ENCODE assay signal across 27 cellular contexts in the genomic region with DNA sequence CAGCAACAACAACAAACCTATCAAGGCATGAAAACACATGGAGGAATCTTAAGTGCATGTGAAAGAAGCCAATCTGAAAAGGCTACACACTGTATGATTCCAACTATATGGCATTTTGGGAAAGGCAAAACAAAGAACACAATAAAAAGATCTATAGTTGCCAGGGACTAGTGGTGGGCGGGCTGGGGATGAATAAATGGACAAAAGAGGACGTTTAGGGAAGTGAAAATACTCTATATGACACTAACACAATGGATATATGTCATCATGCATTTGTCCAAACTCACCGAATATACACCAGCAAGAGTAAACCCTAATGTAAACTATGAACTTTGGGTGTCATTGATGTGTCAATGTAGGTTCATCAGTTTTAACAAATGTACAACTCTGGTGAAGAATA.
"Had no signal": no experiment of that assay in that cellular context is flagged by ENCODE, and none has a peak within 500 bp of the region (broad histone marks: within the 10 kb centered on the region; RNA-seq: fewer than 3 reads in every experiment).

No MANE protein-coding gene starts in this region.

- H3K4me3 ChIP-seq: gastroesophageal sphincter, heart left ventricle, hepatocyte, lung, mucosa of descending colon, pancreas, right lobe of liver, suprapubic skin, transverse colon, upper lobe of right lung, vagina had no signal

- H3K27me3 ChIP-seq: foreskin keratinocyte, gastroesophageal sphincter, heart left ventricle, hepatocyte, neutrophil, pancreas, right lobe of liver, suprapubic skin, transverse colon, upper lobe of right lung, vagina had no signal

- H3K36me3 ChIP-seq: gastroesophageal sphincter, heart left ventricle, neutrophil, pancreas, right lobe of liver, suprapubic skin, transverse colon, upper lobe of right lung, vagina had no signal

- H3K9me3 ChIP-seq: gastroesophageal sphincter, heart left ventricle, mucosa of descending colon, neutrophil, pancreas, right lobe of liver, suprapubic skin, transverse colon, upper lobe of right lung, vagina had no signal

- H3K4me1 ChIP-seq: foreskin keratinocyte, gastroesophageal sphincter, heart left ventricle, pancreas, right lobe of liver, suprapubic skin, transverse colon, upper lobe of right lung, vagina had no signal

- ATAC-seq: esophagus mucosa; foreskin keratinocyte; gastroesophageal sphincter; heart left ventricle; left lobe of liver; mucosa of descending colon; natural killer cell treated with Interleukin-12 subunit alpha and Interleukin-12 subunit beta and Interleukin-15 and Interleukin-18, amount 100 ng/mL, for 72 hours; pancreas; right lobe of liver; stimulated activated naive B cell treated with anti-CD40 and anti-IgM and Interleukin-4, amounts not matched to agents 10 μg/mL and 1 μg/mL and 100 μg/mL, for 72 hours; stimulated activated naive CD8-positive, alpha-beta T cell treated with anti-CD3 and anti-CD28 coated beads, Interleukin-15, amount 100 ng/mL, for 72 hours; upper lobe of right lung had no signal

- H3K27ac ChIP-seq: epithelial cell of prostate, foreskin keratinocyte, gastroesophageal sphincter, heart left ventricle, hepatocyte, neutrophil, pancreas, right lobe of liver, suprapubic skin, transverse colon, upper lobe of right lung, vagina had no signal

- DNase-seq: cortex of kidney; effector CD4-positive, alpha-beta T cell; endodermal cell; foreskin keratinocyte; heart left ventricle; kidney; mucosa of descending colon; naive B cell; pancreas; right lobe of liver; small intestine; stimulated activated CD4-positive, alpha-beta T cell treated with anti-CD3 and anti-CD28 coated beads, Interleukin-15, amount 100 ng/mL, for 24 hours; stimulated activated CD4-positive, alpha-beta T cell treated with anti-CD3 and anti-CD28 coated beads, Interleukin-2, amount 100 ng/mL, for 48 hours; stimulated activated naive B cell treated with anti-CD40 and anti-IgM and Interleukin-4, amounts not matched to agents 10 μg/mL and 1 μg/mL and 100 μg/mL, for 72 hours; stimulated activated naive CD8-positive, alpha-beta T cell treated with anti-CD3 and anti-CD28 coated beads, Interleukin-15, amount 100 ng/mL, for 72 hours; transverse colon; upper lobe of right lung had no signal
